Comparison of ENCODE assay signal across 27 cellular contexts in genomic region chr20:3231889-3232588, GRCh38.
"Had no signal": no experiment of that assay in that cellular context is flagged by ENCODE, and none has a peak within 500 bp of the region (broad histone marks: within the 10 kb centered on the region; RNA-seq: fewer than 3 reads in every experiment).

No MANE protein-coding gene starts in this region.

- DNase-seq: activated CD4-positive, alpha-beta memory T cell treated with anti-CD3 and anti-CD28 coated beads for 36 hours; activated CD4-positive, alpha-beta T cell treated with anti-CD3 and anti-CD28 coated beads for 36 hours; activated CD4-positive, alpha-beta T cell treated with anti-CD3 and anti-CD28 coated beads, Interleukin-2, amount 10 ng/mL, durations not matched to agents 24 days and 14 days; activated CD4-positive, CD25-positive, alpha-beta regulatory T cell; activated CD4-positive, CD25-positive, alpha-beta regulatory T cell treated with anti-CD3 and anti-CD28 coated beads, Interleukin-2, amount 50 U/mL, for 72 hours; activated CD8-positive, alpha-beta memory T cell treated with anti-CD3 and anti-CD28 coated beads, Interleukin-2, amount 10 ng/mL, durations not matched to agents 7 days and 5 days; activated CD8-positive, alpha-beta memory T cell treated with anti-CD3 and anti-CD28 coated beads, Interleukin-2, amount 50 U/mL, for 4 hours; activated CD8-positive, alpha-beta T cell treated with anti-CD3 and anti-CD28 coated beads, Interleukin-2, amount 10 ng/mL, durations not matched to agents 7 days and 5 days; activated effector memory CD4-positive, alpha-beta T cell treated with anti-CD3 and anti-CD28 coated beads, Interleukin-2, amount 50 U/mL, for 16 hours; activated naive CD4-positive, alpha-beta T cell treated with anti-CD3 and anti-CD28 coated beads, Interleukin-2, amount 10 ng/mL, durations not matched to agents 7 days and 5 days; activated naive CD8-positive, alpha-beta T cell treated with anti-CD3 and anti-CD28 coated beads, Interleukin-2, amount 10 ng/mL, durations not matched to agents 7 days and 5 days; activated T-cell treated with anti-CD3 and anti-CD28 coated beads, Interleukin-2, amount 50 U/mL, for 1 hour; activated T-cell treated with anti-CD3 and anti-CD28 coated beads, Interleukin-2, amount 50 U/mL, for 48 hours; brain microvascular endothelial cell; dorsolateral prefrontal cortex; effector memory CD4-positive, alpha-beta T cell; endodermal cell; foreskin fibroblast; head of caudate nucleus; T-helper 1 cell; T-helper 17 cell; T1000; WERI-Rb-1 had no signal

- H3K27me3 ChIP-seq: ascending aorta, brain microvascular endothelial cell had no signal

- H3K4me3 ChIP-seq: ascending aorta, coronary artery, dorsolateral prefrontal cortex had no signal

- H3K4me1 ChIP-seq: ascending aorta had no signal

- H3K9me3 ChIP-seq: ascending aorta had no signal

- H3K27ac ChIP-seq: ascending aorta, brain microvascular endothelial cell, coronary artery, dorsolateral prefrontal cortex, WERI-Rb-1 had no signal

- ATAC-seq: activated CD4-positive, alpha-beta T cell treated with anti-CD3 and anti-CD28 coated beads for 36 hours; activated CD8-positive, alpha-beta memory T cell treated with anti-CD3 and anti-CD28 coated beads, Interleukin-2, amount 10 ng/mL, durations not matched to agents 7 days and 5 days; activated CD8-positive, alpha-beta T cell treated with anti-CD3 and anti-CD28 coated beads, Interleukin-2, amount 10 ng/mL, durations not matched to agents 7 days and 5 days; activated naive CD4-positive, alpha-beta T cell treated with anti-CD3 and anti-CD28 coated beads, Interleukin-2, amount 50 U/mL, for 72 hours; esophagus mucosa; T-helper 17 cell had no signal

- H3K36me3 ChIP-seq: ascending aorta, brain microvascular endothelial cell, WERI-Rb-1 had no signal
